9 cellular contexts compared by ENCODE assay signal in genomic region chr16:79269211-79269863, GRCh38.
DNase-seq lines count a peak whose midpoint lies in the region; ATAC-seq and FAIRE-seq lines count a peak whose summit lies in the region.
"Had no signal": no experiment of that assay in that cellular context is flagged by ENCODE, and none has a peak within 500 bp of the region (broad histone marks: within the 10 kb centered on the region; RNA-seq: fewer than 3 reads in every experiment).

No MANE protein-coding gene starts in this region.

- peak overlapping the region; percentile 80 to 82 for H3K4me3 Mint-ChIP-seq in activated T-cell treated with anti-CD3 and anti-CD28 coated beads, Interleukin-2, amount 50 U/mL, for 72 hours

- H3K27me3 Mint-ChIP-seq in activated T-cell treated with anti-CD3 and anti-CD28 coated beads, Interleukin-2, amount 50 U/mL, for 72 hours (ENCODE audit: low read depth): peaks cover 20% of the 10 kb centered on the region

- H3K9me3 Mint-ChIP-seq in activated T-cell treated with anti-CD3 and anti-CD28 coated beads, Interleukin-2, amount 50 U/mL, for 72 hours: peaks cover 2 to 3% of the 10 kb centered on the region in 2 donors

- peak; percentile 96 for ATAC-seq in GM19452 (IDR thresholded peaks at IDR 0.05; ENCODE audit: unreplicated experiment)
- peak; percentile 97 for ATAC-seq in HG03108 (IDR thresholded peaks at IDR 0.05; ENCODE audit: unreplicated experiment)
- ATAC-seq in activated T-cell treated with anti-CD3 and anti-CD28 coated beads, Interleukin-2, amount 50 U/mL, for 72 hours (replicated peaks in 1 of 2): peak; percentile 71 to 75

- no peak for FAIRE-seq in urothelium cell line (lab: Jason Lieb, UNC)

- H3K36me3 Mint-ChIP-seq in activated T-cell treated with anti-CD3 and anti-CD28 coated beads, Interleukin-2, amount 50 U/mL, for 72 hours (ENCODE audit: insufficient read depth in 2 of 2): peaks cover 0 to 2% of the 10 kb centered on the region in 2 donors

- peak; percentile 77 to 85 for DNase-seq in activated T-cell treated with anti-CD3 and anti-CD28 coated beads, Interleukin-2, amount 50 U/mL, for 72 hours
- peak; percentile 77 for DNase-seq in stimulated activated CD8-positive, alpha-beta memory T cell treated with anti-CD3 and anti-CD28 coated beads, Interleukin-4, amount 100 ng/mL, for 48 hours
- DNase-seq in D341Med (ENCODE audit: low spot score) (no peak), NCI-H524 (lab: John Stamatoyannopoulos, UW) (no peak), urothelium cell line (ENCODE audit: low spot score) (no peak), NCI-H510A treated with DMSO at 0.1 percent for 48 hours (lab: John Stamatoyannopoulos, UW) (no peak)
- DNase-seq: IMR-90 had no signal

- H3K27ac Mint-ChIP-seq in activated T-cell treated with anti-CD3 and anti-CD28 coated beads, Interleukin-2, amount 50 U/mL, for 72 hours: peak overlapping the region; percentile 85

- H3K4me1 Mint-ChIP-seq in activated T-cell treated with anti-CD3 and anti-CD28 coated beads, Interleukin-2, amount 50 U/mL, for 72 hours (ENCODE audit: low read depth): peaks cover 95% of the 10 kb centered on the region

Comparison
In these comparisons a context has a peak if more than half of its experiments do, and no peak if none do; other contexts are left out.
1. DNase-seq: peak in activated T-cell treated with anti-CD3 and anti-CD28 coated beads, Interleukin-2, amount 50 U/mL, for 72 hours (2 of 2) and stimulated activated CD8-positive, alpha-beta memory T cell treated with anti-CD3 and anti-CD28 coated beads, Interleukin-4, amount 100 ng/mL, for 48 hours (single experiment); none in D341Med (single experiment), NCI-H524 (0 of 2), urothelium cell line (single experiment) and NCI-H510A treated with DMSO at 0.1 percent for 48 hours (single experiment).
2. Peak in every context shown above with its lines, with median percentiles within 50 percentile points of each other: ATAC-seq.